In genomic region chr3:143433787-143434378, GRCh38 we compare ENCODE assay signal across 10 cellular contexts.
A peak's percentile ranks its signal among the peaks of the same experiment; 100 is the strongest.
DNase-seq lines count a peak whose midpoint lies in the region; ATAC-seq and TF ChIP-seq lines count a peak whose summit lies in the region.
"Had no signal": no experiment of that assay in that cellular context is flagged by ENCODE, and none has a peak within 500 bp of the region (broad histone marks: within the 10 kb centered on the region; RNA-seq: fewer than 3 reads in every experiment).

No MANE protein-coding gene starts in this region.

- ATAC-seq in HG02642 (IDR thresholded peaks at IDR 0.05; ENCODE audit: poor library complexity, unreplicated experiment) (no peak), GM19455 (IDR thresholded peaks at IDR 0.05; ENCODE audit: unreplicated experiment) (no peak)

- no peaks in the 10 kb centered on the region for H3K27me3 ChIP-seq in DOHH2 (ENCODE audit: control insufficient read depth, low read length)

- H3K4me1 ChIP-seq in DOHH2 (ENCODE audit: control insufficient read depth, low read length): peaks cover 4% of the 10 kb centered on the region

- H3K27ac ChIP-seq in 22Rv1 (no peak overlapping the region), DOHH2 (ENCODE audit: low read depth, low read length) (no peak overlapping the region)

- DNase-seq in OCI-M1 (lab: John Stamatoyannopoulos, UW) (peak; percentile 61), fibroblast of villous mesenchyme (ENCODE audit: low read depth) (no peak), SIG-M5 treated with dmso at 0.1 percent for 504 hours (lab: John Stamatoyannopoulos, UW; ENCODE audit: unreplicated experiment) (no peak), GM03348 (ENCODE audit: low spot score) (no peak)
- DNase-seq: activated gamma-delta T cell, head of caudate nucleus had no signal

- H3F3A ChIP-seq in DOHH2 (ENCODE audit: control insufficient read depth, insufficient read depth): no peaks in the 10 kb centered on the region

- H3K79me2 ChIP-seq in DOHH2 (ENCODE audit: control insufficient read depth, low read length): no peaks in the 10 kb centered on the region

- TF ChIP-seq CTCF in 22Rv1 (IDR thresholded peaks at IDR 0.05) (peak; percentile 74), DOHH2 (IDR thresholded peaks at IDR 0.05; ENCODE audit: low read depth, low read length, poor library complexity, severe bottlenecking) (peak; percentile 81), fibroblast of villous mesenchyme (IDR thresholded peaks at IDR 0.05; ENCODE audit: insufficient read depth, low read depth, low read length) (peak; percentile 43)

- H3K4me3 ChIP-seq in DOHH2 (ENCODE audit: low read length) (no peak overlapping the region), fibroblast of villous mesenchyme (ENCODE audit: low read depth, low read length) (no peak overlapping the region)

- no peaks in the 10 kb centered on the region for H3K36me3 ChIP-seq in DOHH2 (ENCODE audit: control insufficient read depth, low read length)

- no peaks in the 10 kb centered on the region for H4K20me1 ChIP-seq in DOHH2 (ENCODE audit: control insufficient read depth, insufficient read depth, low read depth, low read length)

- no peak overlapping the region for H3K4me2 ChIP-seq in DOHH2 (ENCODE audit: low read length)

- no peaks in the 10 kb centered on the region for H3K9me2 ChIP-seq in DOHH2 (replicated peaks; ENCODE audit: control insufficient read depth, low read length)

- no peaks in the 10 kb centered on the region for H3K9me3 ChIP-seq in DOHH2 (ENCODE audit: control insufficient read depth, insufficient read depth, low read length)
